In the genomic region with DNA sequence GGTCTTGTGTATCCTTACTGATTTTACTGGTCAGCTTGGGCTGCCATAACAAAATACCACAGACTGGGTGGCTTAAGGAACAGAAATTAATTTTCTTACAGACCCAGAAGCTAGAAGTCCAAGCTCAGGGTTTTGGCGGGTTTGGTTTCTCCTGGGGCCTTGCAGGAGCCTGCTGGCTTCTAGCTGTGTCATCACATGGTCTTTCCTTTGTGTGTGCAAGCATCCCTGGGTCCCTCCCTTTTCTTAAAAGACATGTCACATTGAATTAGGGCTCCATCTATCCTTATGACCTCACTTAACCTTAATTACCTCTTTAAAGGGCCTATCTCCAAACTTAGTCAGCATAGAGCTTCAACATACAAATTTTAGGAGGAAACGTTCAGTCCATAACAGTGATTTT, we compare ENCODE assay signal across 19 cellular contexts. TPM values are rescaled to one million over a fixed set of nuclear protein-coding genes. Genes with fewer than 3 reads are reported as not detected.
DNase-seq lines count a peak whose midpoint lies in the region; ATAC-seq, FAIRE-seq and TF ChIP-seq lines count a peak whose summit lies in the region.
"Had no signal": no experiment of that assay in that cellular context is flagged by ENCODE, and none has a peak within 500 bp of the region (broad histone marks: within the 10 kb centered on the region; RNA-seq: fewer than 3 reads in every experiment).

No MANE protein-coding gene starts in this region.

- H3K36me3 Mint-ChIP-seq in activated CD4-positive, alpha-beta T cell treated with anti-CD3 and anti-CD28 coated beads, Interleukin-2, amount 10 ng/mL, durations not matched to agents 7 days and 5 days (ENCODE audit: low read depth), result peaks cover 52% of the 10 kb centered on the region
- H3K36me3 Mint-ChIP-seq in activated CD8-positive, alpha-beta T cell treated with anti-CD3 and anti-CD28 coated beads for 36 hours (ENCODE audit: low read depth), result peaks cover 34% of the 10 kb centered on the region
- H3K36me3 Mint-ChIP-seq in neural progenitor cell, result peaks cover 27% of the 10 kb centered on the region

- H4K20me1 ChIP-seq in neural progenitor cell (ENCODE audit: low read depth), result peaks cover 43% of the 10 kb centered on the region

- H3K4me2 ChIP-seq in neural progenitor cell, result peak overlapping the region; percentile 44

- no peak overlapping the region for H3K4me3 ChIP-seq in neural progenitor cell
- H3K4me3 ChIP-seq: sigmoid colon, stomach had no signal

- POLR2A ChIA-PET in activated CD4-positive, alpha-beta T cell treated with anti-CD3 and anti-CD28 coated beads, Interleukin-2, amount 10 ng/mL, durations not matched to agents 7 days and 5 days (lab: Charles Lee), result no interaction called here
- POLR2A ChIA-PET in activated CD8-positive, alpha-beta T cell treated with anti-CD3 and anti-CD28 coated beads for 36 hours (lab: Charles Lee), result no interaction called here

- peaks cover 97% of the 10 kb centered on the region for H3K79me2 ChIP-seq in neural progenitor cell (ENCODE audit: low read depth)

- intact Hi-C loops in activated CD8-positive, alpha-beta T cell treated with anti-CD3 and anti-CD28 coated beads for 36 hours (cut with micrococcal nuclease), result no loop called here

- no peaks in the 10 kb centered on the region for H3F3A ChIP-seq in neural progenitor cell (ENCODE audit: low read depth)

- H3K9me3 Mint-ChIP-seq in activated CD4-positive, alpha-beta T cell treated with anti-CD3 and anti-CD28 coated beads, Interleukin-2, amount 10 ng/mL, durations not matched to agents 7 days and 5 days, result peaks cover 7% of the 10 kb centered on the region
- peaks cover 3% of the 10 kb centered on the region for H3K9me3 Mint-ChIP-seq in activated CD8-positive, alpha-beta T cell treated with anti-CD3 and anti-CD28 coated beads for 36 hours
- peaks cover 20% of the 10 kb centered on the region for H3K9me3 Mint-ChIP-seq in neural progenitor cell

- no peak overlapping the region for H3K27ac ChIP-seq in neural progenitor cell
- H3K27ac ChIP-seq: brain microvascular endothelial cell, foreskin keratinocyte, neutrophil, sigmoid colon, stomach had no signal

- H3K27me3 Mint-ChIP-seq in activated CD4-positive, alpha-beta T cell treated with anti-CD3 and anti-CD28 coated beads, Interleukin-2, amount 10 ng/mL, durations not matched to agents 7 days and 5 days, result no peaks in the 10 kb centered on the region
- H3K27me3 Mint-ChIP-seq in activated CD8-positive, alpha-beta T cell treated with anti-CD3 and anti-CD28 coated beads for 36 hours, result no peaks in the 10 kb centered on the region
- H3K27me3 Mint-ChIP-seq in neural progenitor cell (ENCODE audit: insufficient read depth, low read depth), result no peaks in the 10 kb centered on the region

- H3K9ac ChIP-seq in neural progenitor cell, result no peak overlapping the region

- peaks cover 84% of the 10 kb centered on the region for H3K4me1 Mint-ChIP-seq in activated CD4-positive, alpha-beta T cell treated with anti-CD3 and anti-CD28 coated beads, Interleukin-2, amount 10 ng/mL, durations not matched to agents 7 days and 5 days
- peaks cover 91% of the 10 kb centered on the region for H3K4me1 Mint-ChIP-seq in activated CD8-positive, alpha-beta T cell treated with anti-CD3 and anti-CD28 coated beads for 36 hours (ENCODE audit: low read depth)
- peaks cover 10% of the 10 kb centered on the region for H3K4me1 Mint-ChIP-seq in neural progenitor cell

- peaks cover 18% of the 10 kb centered on the region for H3K4me1 ChIP-seq in neural progenitor cell

- TF ChIP-seq CTCF in activated CD8-positive, alpha-beta T cell treated with anti-CD3 and anti-CD28 coated beads for 36 hours (IDR thresholded peaks at IDR 0.05), result no peak
- TF ChIP-seq CTCF in neural progenitor cell (IDR thresholded peaks at IDR 0.05), result no peak

- no peaks in the 10 kb centered on the region for H3K36me3 ChIP-seq in neural progenitor cell
- H3K36me3 ChIP-seq: brain microvascular endothelial cell, neutrophil, sigmoid colon had no signal

- H3K4me3 Mint-ChIP-seq in activated CD4-positive, alpha-beta T cell treated with anti-CD3 and anti-CD28 coated beads, Interleukin-2, amount 10 ng/mL, durations not matched to agents 7 days and 5 days, result no peak overlapping the region
- peak overlapping the region; percentile 9 for H3K4me3 Mint-ChIP-seq in activated CD8-positive, alpha-beta T cell treated with anti-CD3 and anti-CD28 coated beads for 36 hours
- H3K4me3 Mint-ChIP-seq in neural progenitor cell, result no peak overlapping the region
- H3K4me3 Mint-ChIP-seq: endodermal cell had no signal

- CTCF ChIA-PET in activated CD4-positive, alpha-beta T cell treated with anti-CD3 and anti-CD28 coated beads, Interleukin-2, amount 10 ng/mL, durations not matched to agents 7 days and 5 days (lab: Charles Lee), result interaction anchor here (0.6 to 1.7 kb wide), 4 partner anchors 10 to 25 kb away, joined by 3 to 6 read pairs (median 3); no protein-coding TSS in a partner anchor
- CTCF ChIA-PET in activated CD8-positive, alpha-beta T cell treated with anti-CD3 and anti-CD28 coated beads for 36 hours (lab: Charles Lee), result interaction anchor here (0.7 to 1.6 kb wide), 6 partner anchors 8 to 47 kb away, joined by 3 to 5 read pairs (median 4); partner anchors contain the start of gene UBAC2

- peak; percentile 26 for ATAC-seq in activated CD8-positive, alpha-beta T cell treated with anti-CD3 and anti-CD28 coated beads for 36 hours
- ATAC-seq in HG03045 (IDR thresholded peaks at IDR 0.05; ENCODE audit: unreplicated experiment), result no peak
- ATAC-seq: foreskin keratinocyte, Panc1 had no signal

- H3K27ac Mint-ChIP-seq in activated CD4-positive, alpha-beta T cell treated with anti-CD3 and anti-CD28 coated beads, Interleukin-2, amount 10 ng/mL, durations not matched to agents 7 days and 5 days, result no peak overlapping the region
- H3K27ac Mint-ChIP-seq in activated CD8-positive, alpha-beta T cell treated with anti-CD3 and anti-CD28 coated beads for 36 hours, result peak overlapping the region; percentile 81
- H3K27ac Mint-ChIP-seq in neural progenitor cell, result no peak overlapping the region
- H3K27ac Mint-ChIP-seq: endodermal cell had no signal

- peak; percentile 5 for DNase-seq in activated CD4-positive, alpha-beta T cell treated with anti-CD3 and anti-CD28 coated beads, Interleukin-2, amount 10 ng/mL, durations not matched to agents 7 days and 5 days
- DNase-seq in activated CD4-positive, alpha-beta T cell treated with anti-CD3 and anti-CD28 coated beads, Interleukin-2, amount 50 U/mL, for 1 hour, result no peak
- DNase-seq in MV-4-11 (lab: John Stamatoyannopoulos, UW) (peak; percentile 73), neural progenitor cell (ENCODE audit: low spot score) (peak; percentile 51), mucosa of gallbladder (ENCODE audit: low spot score) (no peak), frontal cortex (ENCODE audit: low spot score in 2 of 2) (no peak)
- peak; percentile 31 for DNase-seq in activated CD8-positive, alpha-beta T cell treated with anti-CD3 and anti-CD28 coated beads for 36 hours
- DNase-seq: activated CD4-positive, CD25-positive, alpha-beta regulatory T cell treated with anti-CD3 and anti-CD28 coated beads, Interleukin-2, amount 50 U/mL, for 72 hours; brain microvascular endothelial cell; endodermal cell; foreskin keratinocyte; mammary epithelial cell; NCI-H1105 treated with DMSO at 0.1 percent for 48 hours; sigmoid colon; stomach had no signal

- no peak for FAIRE-seq in frontal cortex (lab: Jason Lieb, UNC)
- FAIRE-seq: A204.1 had no signal

- H3K9me3 ChIP-seq in neural progenitor cell (ENCODE audit: low read depth), result no peaks in the 10 kb centered on the region
- H3K9me3 ChIP-seq: neutrophil, sigmoid colon, stomach had no signal

- H3K27me3 ChIP-seq in neural progenitor cell, result no peaks in the 10 kb centered on the region
- H3K27me3 ChIP-seq: brain microvascular endothelial cell, foreskin keratinocyte, neutrophil, sigmoid colon, stomach had no signal

- H2AFZ ChIP-seq in neural progenitor cell (replicated peaks), result no peak overlapping the region

RNA-seq across cellular contexts. Expression of gene UBAC2, which starts 23.4 kb away (rescaled TPM):
- 10 to 100 TPM; 67.8 to 70.5 TPM for total RNA-seq in activated CD4-positive, alpha-beta T cell treated with anti-CD3 and anti-CD28 coated beads, Interleukin-2, amount 10 ng/mL, durations not matched to agents 7 days and 5 days
- total RNA-seq in activated CD8-positive, alpha-beta T cell treated with anti-CD3 and anti-CD28 coated beads for 36 hours, result 10 to 100 TPM; 63.7 to 68.4 TPM
- total RNA-seq in neural progenitor cell (ENCODE audit: low replicate concordance), result 87.7 and 93.2 TPM in 2 replicates
- 65.8 TPM for total RNA-seq in mucosa of gallbladder
- 42.4 TPM for total RNA-seq in frontal cortex

RNA-seq across cellular contexts. Expression of gene GPR18, which starts 34.2 kb away (rescaled TPM):
- total RNA-seq in activated CD4-positive, alpha-beta T cell treated with anti-CD3 and anti-CD28 coated beads, Interleukin-2, amount 10 ng/mL, durations not matched to agents 7 days and 5 days, result 10 to 100 TPM; 19.7 to 25.4 TPM
- total RNA-seq in activated CD8-positive, alpha-beta T cell treated with anti-CD3 and anti-CD28 coated beads for 36 hours, result 10 to 100 TPM; 11.4 to 11.6 TPM
- total RNA-seq in neural progenitor cell (ENCODE audit: low replicate concordance) (not detected in 2 replicates), mucosa of gallbladder (0.37 TPM), frontal cortex (not detected)
- total RNA-seq: endodermal cell, foreskin keratinocyte, mammary epithelial cell, stomach had no signal

Comparison
In these comparisons a context has a peak if more than half of its experiments do, and no peak if none do; other contexts are left out.
1. DNase-seq: peak in activated CD4-positive, alpha-beta T cell treated with anti-CD3 and anti-CD28 coated beads, Interleukin-2, amount 10 ng/mL, durations not matched to agents 7 days and 5 days (single experiment), MV-4-11 (single experiment), activated CD8-positive, alpha-beta T cell treated with anti-CD3 and anti-CD28 coated beads for 36 hours (single experiment) and neural progenitor cell (single experiment); none in activated CD4-positive, alpha-beta T cell treated with anti-CD3 and anti-CD28 coated beads, Interleukin-2, amount 50 U/mL, for 1 hour (single experiment), mucosa of gallbladder (single experiment) and frontal cortex (0 of 2).